ENCODE assay signal across 22 cellular contexts in genomic region chr6:39108041-39108839, GRCh38. TPM values are rescaled to one million over a fixed set of nuclear protein-coding genes. Genes with fewer than 3 reads are reported as not detected.
"Had no signal": no experiment of that assay in that cellular context is flagged by ENCODE, and none has a peak within 500 bp of the region (broad histone marks: within the 10 kb centered on the region; RNA-seq: fewer than 3 reads in every experiment).

No MANE protein-coding gene starts in this region.

- H3K9me3 ChIP-seq: gastrocnemius medialis, heart right ventricle, psoas muscle, sigmoid colon, suprapubic skin, thyroid gland had no signal

- H3K4me3 Mint-ChIP-seq: immature natural killer cell, naive B cell, nephron, type B pancreatic cell had no signal

- H3K27me3 ChIP-seq: gastrocnemius medialis, heart right ventricle, sigmoid colon, suprapubic skin, thyroid gland had no signal

- DNase-seq: effector memory CD4-positive, alpha-beta T cell; gastrocnemius medialis; heart right ventricle; immature natural killer cell; left cardiac atrium; left ventricle myocardium superior; mesenchymal stem cell; midbrain; naive B cell; psoas muscle; sigmoid colon; stimulated activated CD4-positive, alpha-beta T cell treated with anti-CD3 and anti-CD28 coated beads, Interleukin-12 subunit alpha, Interleukin-12 subunit beta, amount 100 ng/mL, for 4 hours; stimulated activated naive CD4-positive, alpha-beta T cell; thyroid gland had no signal

- H3K9me3 Mint-ChIP-seq: immature natural killer cell, nephron, type B pancreatic cell had no signal

- H3K4me1 Mint-ChIP-seq: nephron had no signal

- ATAC-seq: esophagus mucosa, gastrocnemius medialis, left cardiac atrium, psoas muscle had no signal

- H3K27ac Mint-ChIP-seq: nephron, type B pancreatic cell had no signal

- H3K27ac ChIP-seq: gastrocnemius medialis, heart right ventricle, psoas muscle, sigmoid colon, skin epidermis, suprapubic skin, thyroid gland had no signal

- H3K27me3 Mint-ChIP-seq: naive B cell, type B pancreatic cell had no signal

- H3K4me3 ChIP-seq: gastrocnemius medialis, heart right ventricle, lung, psoas muscle, sigmoid colon, skin epidermis, suprapubic skin, thyroid gland had no signal

RNA-seq across cellular contexts. Expression of gene GLP1R, which starts 59.7 kb away (rescaled TPM):
- total RNA-seq: fibroblast of villous mesenchyme, gastrocnemius medialis, omental fat pad, psoas muscle had no signal
